9 cellular contexts compared by ENCODE assay signal in genomic region chrX:43949669-43950068, GRCh38. TPM values are rescaled to one million over a fixed set of nuclear protein-coding genes. Genes with fewer than 3 reads are reported as not detected.
DNase-seq lines count a peak whose midpoint lies in the region; FAIRE-seq and TF ChIP-seq lines count a peak whose summit lies in the region.
"Had no signal": no experiment of that assay in that cellular context is flagged by ENCODE, and none has a peak within 500 bp of the region (broad histone marks: within the 10 kb centered on the region; RNA-seq: fewer than 3 reads in every experiment).

No MANE protein-coding gene starts in this region.

- H3K9me3 ChIP-seq in adrenal gland (replicated peaks in 1 of 3) (no peaks in the 10 kb centered on the region), kidney (ENCODE audit: control insufficient read depth in 1 of 2, low read length in 2 of 2) (no peaks in the 10 kb centered on the region)

- no peak overlapping the region for H3K9ac ChIP-seq in kidney (ENCODE audit: low read length in 2 of 2)
- H3K9ac ChIP-seq: KMS-11 had no signal

- no peak for FAIRE-seq in kidney (lab: Jason Lieb, UNC)

- DNase-seq in GM12865 (ENCODE audit: low read depth), result peak; percentile 19
- peak; percentile 34 for DNase-seq in NCI-H82 treated with DMSO at 0.1 percent for 48 hours (lab: John Stamatoyannopoulos, UW; ENCODE audit: unreplicated experiment)
- DNase-seq in adrenal gland, result peak; percentile 19 to 61 (median 29)
- peak; percentile 73 for DNase-seq in kidney
- DNase-seq in stimulated activated CD4-positive, alpha-beta T cell treated with anti-CD3 and anti-CD28 coated beads, TNF-alpha, amount 100 ng/mL, for 48 hours (ENCODE audit: low read depth in 3 of 3), result peak in 2 of 3 donors; percentile 6 to 18
- no peak for DNase-seq in Kasumi-1 (lab: John Stamatoyannopoulos, UW)
- DNase-seq in epidermal melanocyte (ENCODE audit: insufficient read length, low spot score), result no peak
- DNase-seq in mesenteric fat pad (ENCODE audit: low spot score), result no peak

- TF ChIP-seq CTCF in GM12865 (IDR thresholded peaks at IDR 0.05; ENCODE audit: insufficient read depth, low read depth, low read length, missing control alignments) (peak; percentile 33), adrenal gland (IDR thresholded peaks at IDR 0.05) (peak in 5 of 6 experiments; percentile 26 to 49 (median 40)), kidney (IDR thresholded peaks at IDR 0.05; ENCODE audit: borderline replicate concordance, extremely low read depth, insufficient read depth) (peak; percentile 32)

- no peak for TF ChIP-seq POLR2A in adrenal gland (IDR thresholded peaks at IDR 0.05)

- WGBS in adrenal gland, 4 donors, result 7 to 30% (median 14%) methylated on average over 5 to 15 of the region's 15 CpGs

- H3K4me3 ChIP-seq in GM12865 (ENCODE audit: low read depth, low read length), result no peak overlapping the region
- no peak overlapping the region for H3K4me3 ChIP-seq in adrenal gland
- H3K4me3 ChIP-seq in kidney (ENCODE audit: low read length in 2 of 2), result no peak overlapping the region

- intact Hi-C loops in adrenal gland (cut with DNase I) (loop anchor here in 1 of 2 donors (10.0 kb wide), 1 partner anchor 295 kb away; no protein-coding TSS in a partner anchor), kidney (cut with DNase I) (no loop called here)

- H3K36me3 ChIP-seq in adrenal gland (replicated peaks in 1 of 2) (no peaks in the 10 kb centered on the region), kidney (ENCODE audit: control insufficient read depth in 1 of 2, insufficient read depth in 2 of 2, low read length in 2 of 2) (no peaks in the 10 kb centered on the region)

- H3K27me3 ChIP-seq in adrenal gland, result peaks cover 14% of the 10 kb centered on the region

- H3K27ac ChIP-seq in adrenal gland (no peak overlapping the region), kidney (ENCODE audit: low read depth in 2 of 2, low read length in 2 of 2) (no peak overlapping the region)
- H3K27ac ChIP-seq: KMS-11 had no signal

- H3K4me1 ChIP-seq in adrenal gland (replicated peaks in 1 of 2) (no peaks in the 10 kb centered on the region), kidney (ENCODE audit: control insufficient read depth in 1 of 2, insufficient read depth in 1 of 2, low read depth in 1 of 2, low read length in 2 of 2) (no peaks in the 10 kb centered on the region)

RNA-seq across cellular contexts. Expression of gene NDP, which starts 23.5 kb away (rescaled TPM):
- total RNA-seq in adrenal gland (1 to 10 TPM in 1 of 8 donors, under 1 TPM in 3, not detected in 4; 0.38 to 4.3 (median 0.66) TPM), kidney (not detected), mesenteric fat pad (not detected)
- polyA plus RNA-seq in adrenal gland (under 1 TPM; 0.07 to 0.32 (median 0.20) TPM), kidney (ENCODE audit: insufficient read depth, low read depth, low replicate concordance) (not detected)

Comparison
In these comparisons a context has a peak if more than half of its experiments do, and no peak if none do; other contexts are left out.
1. DNase-seq: peak in GM12865 (single experiment), NCI-H82 treated with DMSO at 0.1 percent for 48 hours (single experiment), adrenal gland (7 of 7), kidney (single experiment) and stimulated activated CD4-positive, alpha-beta T cell treated with anti-CD3 and anti-CD28 coated beads, TNF-alpha, amount 100 ng/mL, for 48 hours (2 of 3); none in Kasumi-1 (0 of 2), epidermal melanocyte (single experiment) and mesenteric fat pad (single experiment).
2. Peak in every context shown above with its lines, with median percentiles within 50 percentile points of each other: CTCF ChIP-seq.